In the genomic region with DNA sequence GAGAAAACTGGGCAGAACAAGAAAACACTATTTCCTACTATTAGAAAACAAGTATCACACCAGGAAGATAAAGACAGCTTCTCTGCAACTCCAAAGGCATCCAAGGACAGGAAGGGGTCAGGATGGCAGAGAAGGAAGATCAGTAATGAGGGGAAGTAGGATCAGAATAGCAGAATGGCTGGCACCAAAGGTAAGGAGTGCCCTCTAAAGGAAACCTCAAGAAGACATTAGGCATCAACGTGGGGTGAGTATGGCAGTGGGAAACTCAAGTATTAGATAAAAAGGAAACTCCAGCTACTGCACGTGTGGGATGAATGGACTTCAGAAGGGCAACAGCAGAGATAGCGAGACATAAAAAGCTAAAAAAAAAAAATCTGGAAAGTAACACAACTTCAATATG, we compare ENCODE assay signal across 29 cellular contexts. TPM values are rescaled to one million over a fixed set of nuclear protein-coding genes. Genes with fewer than 3 reads are reported as not detected.
A peak's percentile ranks its signal among the peaks of the same experiment; 100 is the strongest.
DNase-seq lines count a peak whose midpoint lies in the region; ATAC-seq and TF ChIP-seq lines count a peak whose summit lies in the region.
"Had no signal": no experiment of that assay in that cellular context is flagged by ENCODE, and none has a peak within 500 bp of the region (broad histone marks: within the 10 kb centered on the region; RNA-seq: fewer than 3 reads in every experiment).

No MANE protein-coding gene starts in this region.

- H3K27ac Mint-ChIP-seq in brain (peak overlapping the region in 4 of 5 experiments; percentile 4 to 75 (median 6)), neural progenitor cell (no peak overlapping the region)
- H3K27ac Mint-ChIP-seq in stimulated activated effector memory CD8-positive, alpha-beta T cell treated with anti-CD3 and anti-CD28 coated beads, Interleukin-12 subunit alpha, Interleukin-12 subunit beta, amount 100 ng/mL, for 72 hours: peak overlapping the region; percentile 12
- H3K27ac Mint-ChIP-seq: activated CD8-positive, alpha-beta T cell treated with anti-CD3 and anti-CD28 coated beads, Interleukin-2, amount 10 ng/mL, durations not matched to agents 7 days and 5 days; stimulated activated naive CD8-positive, alpha-beta T cell treated with anti-CD3 and anti-CD28 coated beads, Interleukin-15, Interleukin-2, amounts not matched to agents 100 ng/mL and 50 ng/mL, for 24 hours had no signal

- H3K4me1 Mint-ChIP-seq in brain: no peaks in the 10 kb centered on the region
- peaks cover 46% of the 10 kb centered on the region for H3K4me1 Mint-ChIP-seq in stimulated activated effector memory CD8-positive, alpha-beta T cell treated with anti-CD3 and anti-CD28 coated beads, Interleukin-12 subunit alpha, Interleukin-12 subunit beta, amount 100 ng/mL, for 72 hours
- no peaks in the 10 kb centered on the region for H3K4me1 Mint-ChIP-seq in neural progenitor cell

- H3K79me2 ChIP-seq in neural progenitor cell (ENCODE audit: low read depth): peaks cover 100% of the 10 kb centered on the region

- H3K4me1 ChIP-seq in HEK293 (ENCODE audit: control insufficient read depth, insufficient read depth, low read length): peaks cover 4% of the 10 kb centered on the region; the same call in 1 of the 2 replicates
- no peaks in the 10 kb centered on the region for H3K4me1 ChIP-seq in neural progenitor cell
- H3K4me1 ChIP-seq: colonic mucosa, parathyroid adenoma had no signal

- peaks cover 0 to 4% of the 10 kb centered on the region in 2 experiments; a peak in 2 of 3 replicates for H3K36me3 ChIP-seq in HEK293 (ENCODE audit: control insufficient read depth in 2 of 2, insufficient read depth in 1 of 2, low read length in 2 of 2)
- no peaks in the 10 kb centered on the region for H3K36me3 ChIP-seq in neural progenitor cell
- H3K36me3 ChIP-seq: adrenal gland, brain microvascular endothelial cell, colonic mucosa had no signal

- H3K27ac ChIP-seq in HEK293 (ENCODE audit: extremely low read depth, low read depth, low read length) (no peak overlapping the region), neural progenitor cell (no peak overlapping the region)
- H3K27ac ChIP-seq: 22Rv1, adrenal gland, brain microvascular endothelial cell, colonic mucosa, parathyroid adenoma had no signal

- no peak overlapping the region for H3K9ac ChIP-seq in neural progenitor cell
- H3K9ac ChIP-seq: parathyroid adenoma had no signal

- CTCF ChIA-PET in HEK293 (lab: Yijun Ruan, JAX): interaction anchor here (0.6 to 1.1 kb wide), 7 partner anchors 11 to 334 kb away, joined by 3 to 5 read pairs (median 3); partner anchors contain the start of gene PASK

- POLR2A ChIA-PET in HEK293 (lab: Yijun Ruan, JAX): interaction anchor here (2.6 kb wide), 1 partner anchor 25 kb away, joined by 12 read pairs; the partner anchor contains the start of gene HDLBP

- no peak overlapping the region for H3K4me2 ChIP-seq in neural progenitor cell

- H3K27me3 ChIP-seq in neural progenitor cell: no peaks in the 10 kb centered on the region
- H3K27me3 ChIP-seq: adrenal gland, brain microvascular endothelial cell, colonic mucosa, MG63 had no signal

- no peak for ATAC-seq in stimulated activated effector memory CD8-positive, alpha-beta T cell treated with anti-CD3 and anti-CD28 coated beads, Interleukin-12 subunit alpha, Interleukin-12 subunit beta, amount 100 ng/mL, for 72 hours
- ATAC-seq in GM21825 (IDR thresholded peaks at IDR 0.05; ENCODE audit: unreplicated experiment): no peak
- ATAC-seq: activated CD8-positive, alpha-beta T cell treated with anti-CD3 and anti-CD28 coated beads, Interleukin-2, amount 10 ng/mL, durations not matched to agents 7 days and 5 days; K562; PC-3 had no signal

- TF ChIP-seq CTCF in HEK293 (tag by site-specific recombination; IDR thresholded peaks at IDR 0.05): peak; percentile 52; the same call in 1 of the 2 replicates
- TF ChIP-seq CTCF in brain (conservative IDR thresholded peaks at IDR 0.05): no peak
- TF ChIP-seq CTCF in neural progenitor cell (IDR thresholded peaks at IDR 0.05): no peak

- H3K9me3 Mint-ChIP-seq in brain (no peaks in the 10 kb centered on the region), neural progenitor cell (no peaks in the 10 kb centered on the region)
- H3K9me3 Mint-ChIP-seq in stimulated activated effector memory CD8-positive, alpha-beta T cell treated with anti-CD3 and anti-CD28 coated beads, Interleukin-12 subunit alpha, Interleukin-12 subunit beta, amount 100 ng/mL, for 72 hours: no peaks in the 10 kb centered on the region
- H3K9me3 Mint-ChIP-seq: nephron progenitor cell; stimulated activated naive CD8-positive, alpha-beta T cell treated with anti-CD3 and anti-CD28 coated beads, Interleukin-15, Interleukin-2, amounts not matched to agents 100 ng/mL and 50 ng/mL, for 24 hours had no signal

- DNase-seq in activated CD8-positive, alpha-beta memory T cell treated with anti-CD3 and anti-CD28 coated beads, Interleukin-2, amount 50 U/mL, for 48 hours: peak; percentile 22
- DNase-seq in activated CD8-positive, alpha-beta memory T cell treated with anti-CD3 and anti-CD28 coated beads, Interleukin-2, amount 50 U/mL, for 4 hours: no peak
- no peak for DNase-seq in stimulated activated effector memory CD8-positive, alpha-beta T cell treated with anti-CD3 and anti-CD28 coated beads, Interleukin-12 subunit alpha, Interleukin-12 subunit beta, amount 100 ng/mL, for 72 hours (ENCODE audit: low spot score in 2 of 2)
- DNase-seq in T-helper 2 cell (no peak), neural progenitor cell (ENCODE audit: low spot score) (no peak)
- DNase-seq: activated CD4-positive, alpha-beta T cell treated with anti-CD3 and anti-CD28 coated beads for 1 hour; activated CD8-positive, alpha-beta T cell treated with anti-CD3 and anti-CD28 coated beads, Interleukin-2, amount 10 ng/mL, durations not matched to agents 7 days and 5 days; activated naive CD4-positive, alpha-beta T cell; activated T-cell treated with anti-CD3 and anti-CD28 coated beads, Interleukin-2, amount 50 U/mL, for 1 hour; adrenal gland; brain microvascular endothelial cell; colonic mucosa; DMS79; MG63; NCI-H1417 treated with DMSO at 0.1 percent for 48 hours; NCI-H2081 treated with DMSO at 0.1 percent for 48 hours; NCI-H82; nephron progenitor cell; PC-3; right cardiac atrium; SHP77; stimulated activated CD4-positive, alpha-beta T cell treated with anti-CD3 and anti-CD28 coated beads, Interleukin-12 subunit alpha, Interleukin-12 subunit beta, amount 100 ng/mL, for 4 hours had no signal

- H2AFZ ChIP-seq in neural progenitor cell (replicated peaks): no peak overlapping the region
- H2AFZ ChIP-seq: parathyroid adenoma had no signal

- no peaks in the 10 kb centered on the region for H3K9me3 ChIP-seq in HEK293 (ENCODE audit: control insufficient read depth, insufficient read depth, low read depth, low read length)
- no peaks in the 10 kb centered on the region for H3K9me3 ChIP-seq in neural progenitor cell (ENCODE audit: low read depth)
- H3K9me3 ChIP-seq: adrenal gland, colonic mucosa, MG63 had no signal

- H3K27me3 Mint-ChIP-seq in brain (no peaks in the 10 kb centered on the region), neural progenitor cell (ENCODE audit: insufficient read depth, low read depth) (no peaks in the 10 kb centered on the region)
- H3K27me3 Mint-ChIP-seq: stimulated activated naive CD8-positive, alpha-beta T cell treated with anti-CD3 and anti-CD28 coated beads, Interleukin-15, Interleukin-2, amounts not matched to agents 100 ng/mL and 50 ng/mL, for 24 hours had no signal

- H3F3A ChIP-seq in neural progenitor cell (ENCODE audit: low read depth): no peaks in the 10 kb centered on the region

- H3K4me3 Mint-ChIP-seq in brain (no peak overlapping the region), neural progenitor cell (no peak overlapping the region)
- H3K4me3 Mint-ChIP-seq in stimulated activated effector memory CD8-positive, alpha-beta T cell treated with anti-CD3 and anti-CD28 coated beads, Interleukin-12 subunit alpha, Interleukin-12 subunit beta, amount 100 ng/mL, for 72 hours: no peak overlapping the region
- H3K4me3 Mint-ChIP-seq: activated CD8-positive, alpha-beta T cell treated with anti-CD3 and anti-CD28 coated beads, Interleukin-2, amount 10 ng/mL, durations not matched to agents 7 days and 5 days; nephron progenitor cell; stimulated activated naive CD8-positive, alpha-beta T cell treated with anti-CD3 and anti-CD28 coated beads, Interleukin-15, Interleukin-2, amounts not matched to agents 100 ng/mL and 50 ng/mL, for 24 hours had no signal

- H3K4me3 ChIP-seq in HEK293 (ENCODE audit: low read depth, low read length) (no peak overlapping the region), neural progenitor cell (no peak overlapping the region)
- H3K4me3 ChIP-seq: adrenal gland, colonic mucosa, K562, MG63 had no signal

- peaks cover 49% of the 10 kb centered on the region for H4K20me1 ChIP-seq in neural progenitor cell (ENCODE audit: low read depth)

- H3K36me3 Mint-ChIP-seq in brain (peaks cover 20% of the 10 kb centered on the region), neural progenitor cell (peaks cover 7% of the 10 kb centered on the region)
- peaks cover 6% of the 10 kb centered on the region for H3K36me3 Mint-ChIP-seq in stimulated activated effector memory CD8-positive, alpha-beta T cell treated with anti-CD3 and anti-CD28 coated beads, Interleukin-12 subunit alpha, Interleukin-12 subunit beta, amount 100 ng/mL, for 72 hours

TF ChIP-seq in HEK293, 187 proteins besides CTCF, POLR2A, EP300 and RAD21:
- TF ChIP-seq TRIM28 (IDR thresholded peaks at IDR 0.05; ENCODE audit: borderline replicate concordance, low read length) (no peak), ZBTB17 (tag by site-specific recombination; IDR thresholded peaks at IDR 0.05) (peak; percentile 31; the same call in 1 of the 2 replicates), ZNF654 (tag by site-specific recombination; IDR thresholded peaks at IDR 0.05; ENCODE audit: low read depth) (0 out of 2 replicates have a peak, but pooled peaks have one; percentile 12)
TF ChIP-seq in HEK293: peak in this region for 2.

RNA-seq across cellular contexts. Expression of gene HDLBP, which starts 25.9 kb away (rescaled TPM):
- polyA plus RNA-seq in brain (ENCODE audit: insufficient read depth, low read depth, low replicate concordance): 203 TPM
- 251 and 269 TPM in 2 replicates for total RNA-seq in neural progenitor cell (ENCODE audit: low replicate concordance)

RNA-seq across cellular contexts. Expression of gene SEPTIN2, which starts 26.1 kb away (rescaled TPM):
- 266 TPM for polyA plus RNA-seq in brain (ENCODE audit: insufficient read depth, low read depth, low replicate concordance)
- 452 and 632 TPM in 2 replicates for total RNA-seq in neural progenitor cell (ENCODE audit: low replicate concordance)
